1 cellular context compared by ENCODE assay signal in genomic region chr12:108614041-108614440, GRCh38.
TF ChIP-seq lines count a peak whose summit lies in the region.

No MANE protein-coding gene starts in this region.

TF ChIP-seq in A549, 52 proteins besides CTCF, POLR2A, EP300 and RAD21:
- TF ChIP-seq HES2 (IDR thresholded peaks at IDR 0.05) (no peak), ZFP36 (IDR thresholded peaks at IDR 0.05; ENCODE audit: borderline replicate concordance, partially characterized antibody) (peak; percentile 74), KDM1A (IDR thresholded peaks at IDR 0.05; ENCODE audit: low read depth) (0 out of 2 replicates have a peak, but pooled peaks have one; percentile 61), RARB (CRISPR knock-in tag; IDR thresholded peaks at IDR 0.05) (no peak), CEBPB (IDR thresholded peaks at IDR 0.05) (no peak)
